Comparison of ENCODE assay signal across 10 cellular contexts in genomic region chr10:25339966-25340365, GRCh38.
"Had no signal": no experiment of that assay in that cellular context is flagged by ENCODE, and none has a peak within 500 bp of the region (broad histone marks: within the 10 kb centered on the region; RNA-seq: fewer than 3 reads in every experiment).

No MANE protein-coding gene starts in this region.

- H3K9me3 ChIP-seq: HAP-1 had no signal

- H3K4me3 ChIP-seq: GM23248, GM23338, HAP-1 had no signal

- H3K4me1 ChIP-seq: HAP-1 had no signal

- FAIRE-seq: H1, H54 had no signal

- H3K36me3 ChIP-seq: HAP-1 had no signal

- H3K27ac ChIP-seq: GM23248 had no signal

- DNase-seq: GM23248, GOT3, H7, H9, HCEC 1CT, HFFc6 had no signal
